In the genomic region with DNA sequence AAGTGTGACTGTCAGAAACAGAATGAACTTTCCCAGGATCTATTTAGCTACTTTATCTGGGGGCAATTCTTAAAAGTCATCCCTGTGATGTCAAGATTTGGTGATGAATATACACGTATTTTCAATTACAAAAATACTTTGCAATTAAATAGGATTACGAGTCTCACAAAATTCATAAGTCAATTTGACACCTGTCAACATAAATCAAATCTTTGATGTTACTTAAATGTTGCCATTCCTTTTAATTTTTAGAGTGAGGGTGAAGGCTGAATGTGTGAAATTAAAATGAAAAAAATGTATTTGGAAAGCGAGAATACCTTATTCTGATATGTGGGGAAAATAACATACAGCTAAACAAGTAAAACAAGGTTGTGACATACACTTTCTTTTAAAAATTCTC, we compare ENCODE assay signal across 8 cellular contexts.
"Had no signal": no experiment of that assay in that cellular context is flagged by ENCODE, and none has a peak within 500 bp of the region (broad histone marks: within the 10 kb centered on the region; RNA-seq: fewer than 3 reads in every experiment).

No MANE protein-coding gene starts in this region.

- DNase-seq: GDM1, GF-D8 had no signal

- ATAC-seq: GM12878 had no signal

- H3K4me3 ChIP-seq: GM12878 had no signal

- FAIRE-seq: G401.6, GM12878, GM12891, GM12892, GM18507, GM19239 had no signal
